Comparison of ENCODE assay signal across 1 cellular context in genomic region chr10:12221323-12222298, GRCh38.
TF ChIP-seq lines count a peak whose summit lies in the region.

No MANE protein-coding gene starts in this region.

TF ChIP-seq in endothelial cell of umbilical vein, 7 proteins besides CTCF, POLR2A, EP300 and RAD21 (continued from another document):
- TF ChIP-seq MYC (IDR thresholded peaks at IDR 0.05; ENCODE audit: low read depth, low read length) (no peak), FOS (IDR thresholded peaks at IDR 0.05; ENCODE audit: borderline replicate concordance, insufficient read depth, low read length) (no peak), JUN (IDR thresholded peaks at IDR 0.05; ENCODE audit: borderline replicate concordance, insufficient read depth, insufficient read length, low read depth) (no peak), POLR2AphosphoS5 (IDR thresholded peaks at IDR 0.05; ENCODE audit: insufficient read depth, low read depth, low read length) (no peak)
